18 cellular contexts compared by ENCODE assay signal in genomic region chr9:38052147-38052546, GRCh38.
"Had no signal": no experiment of that assay in that cellular context is flagged by ENCODE, and none has a peak within 500 bp of the region (broad histone marks: within the 10 kb centered on the region; RNA-seq: fewer than 3 reads in every experiment).

No MANE protein-coding gene starts in this region.

- ATAC-seq: activated T-helper 17 cell treated with anti-CD3 and anti-CD28 coated beads, Interleukin-2, amount 50 U/mL, for 72 hours; effector memory CD8-positive, alpha-beta T cell; gastrocnemius medialis; left ventricle myocardium superior; T-cell had no signal

- H3K4me3 ChIP-seq: breast epithelium, gastrocnemius medialis, sigmoid colon, thoracic aorta had no signal

- H3K9me3 Mint-ChIP-seq: activated T-helper 17 cell treated with anti-CD3 and anti-CD28 coated beads, Interleukin-2, amount 50 U/mL, for 72 hours; effector memory CD8-positive, alpha-beta T cell; T-cell had no signal

- H3K36me3 ChIP-seq: breast epithelium, gastrocnemius medialis, sigmoid colon, thoracic aorta had no signal

- H3K27ac ChIP-seq: breast epithelium, epithelial cell of prostate, gastrocnemius medialis, thoracic aorta had no signal

- H3K27me3 ChIP-seq: breast epithelium, gastrocnemius medialis, sigmoid colon had no signal

- H3K36me3 Mint-ChIP-seq: T-cell had no signal

- DNase-seq: activated CD4-positive, alpha-beta T cell treated with anti-CD3 and anti-CD28 coated beads for 1 hour; activated CD4-positive, alpha-beta T cell treated with anti-CD3 and anti-CD28 coated beads, Interleukin-2, amount 50 U/mL, for 48 hours; activated naive CD4-positive, alpha-beta T cell treated with Interleukin-2 at 50 U/mL for 16 hours; aorta; dermis blood vessel endothelial cell; effector memory CD8-positive, alpha-beta T cell; gastrocnemius medialis; left ventricle myocardium superior; mesendoderm; sigmoid colon; stimulated activated CD4-positive, alpha-beta T cell treated with anti-CD3 and anti-CD28 coated beads, Interleukin-12 subunit alpha, Interleukin-12 subunit beta, amount 100 ng/mL, for 4 hours; stimulated activated CD4-positive, alpha-beta T cell treated with anti-CD3 and anti-CD28 coated beads, Interleukin-2, amount 100 ng/mL, for 24 hours; T-cell; T1000 had no signal

- H3K9me3 ChIP-seq: breast epithelium, gastrocnemius medialis, sigmoid colon, thoracic aorta had no signal

- H3K27me3 Mint-ChIP-seq: activated T-helper 17 cell treated with anti-CD3 and anti-CD28 coated beads, Interleukin-2, amount 50 U/mL, for 72 hours; T-cell had no signal

- H3K27ac Mint-ChIP-seq: activated T-helper 17 cell treated with anti-CD3 and anti-CD28 coated beads, Interleukin-2, amount 50 U/mL, for 72 hours; effector memory CD8-positive, alpha-beta T cell; T-cell had no signal

- H3K4me3 Mint-ChIP-seq: activated T-helper 17 cell treated with anti-CD3 and anti-CD28 coated beads, Interleukin-2, amount 50 U/mL, for 72 hours; effector memory CD8-positive, alpha-beta T cell; T-cell had no signal
